8 cellular contexts compared by ENCODE assay signal in the genomic region with DNA sequence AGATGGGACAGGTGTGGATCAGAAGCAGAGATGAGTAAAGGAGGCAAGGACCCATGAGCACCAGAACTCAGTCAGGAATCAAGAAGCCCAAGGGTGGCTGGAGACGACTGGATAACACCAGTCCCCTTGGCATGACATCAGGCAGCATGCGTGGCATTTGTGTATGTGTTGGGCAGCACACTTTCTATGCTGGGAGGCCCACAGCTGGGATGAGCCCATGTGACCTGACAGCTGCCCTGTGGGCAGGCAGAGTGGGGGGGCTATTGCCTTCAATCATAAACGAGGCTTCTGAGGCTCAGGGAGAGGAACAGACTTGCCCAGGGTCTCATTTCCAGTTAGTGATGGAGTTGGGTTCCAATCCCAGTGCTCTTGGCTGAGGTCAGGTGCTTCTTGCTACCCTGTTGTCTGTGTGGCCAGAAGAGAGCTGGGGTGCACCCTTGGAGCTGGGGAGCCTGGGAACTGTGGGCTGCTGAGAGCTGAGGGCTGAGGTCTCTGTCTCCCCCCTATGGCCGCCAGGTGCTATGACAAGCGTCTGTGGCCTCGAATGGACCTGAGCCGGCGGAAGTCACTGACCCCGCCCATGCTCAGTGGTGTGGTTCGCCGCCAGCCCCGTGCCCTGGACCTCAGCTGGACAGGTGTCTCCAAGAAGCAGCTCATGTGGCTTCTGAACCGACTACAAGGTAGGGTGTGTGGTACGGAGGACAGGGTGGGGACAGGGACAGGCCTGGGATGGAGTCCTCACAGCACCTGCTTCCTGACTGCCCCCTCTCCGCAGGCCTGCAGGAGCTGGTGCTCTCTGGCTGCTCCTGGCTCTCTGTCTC. TPM values are rescaled to one million over a fixed set of nuclear protein-coding genes. Genes with fewer than 3 reads are reported as not detected.
DNase-seq lines count a peak whose midpoint lies in the region; ATAC-seq lines count a peak whose summit lies in the region.

No MANE protein-coding gene starts in this region.

- 0 out of 20 replicates have a peak overlapping the region, but pooled peaks of 1 of the 10 experiments have one; percentile 14 for H3K4me3 ChIP-seq in BLaER1 treated with 17β-estradiol and CSF1 and Interleukin-3, amounts not matched to agents 10 nM and 100 nM
- H3K4me3 ChIP-seq in thymus (ENCODE audit: low read length): no peak overlapping the region

- peaks cover 45 to 86% (median 71%) of the 10 kb centered on the region in 11 experiments for H3K36me3 ChIP-seq in BLaER1 treated with 17β-estradiol and CSF1 and Interleukin-3, amounts not matched to agents 10 nM and 100 nM
- peaks cover 14% of the 10 kb centered on the region for H3K36me3 ChIP-seq in thymus (ENCODE audit: control insufficient read depth, insufficient read depth)

- H3K36me3 Mint-ChIP-seq in activated CD8-positive, alpha-beta memory T cell treated with anti-CD3 and anti-CD28 coated beads, Interleukin-2, amount 10 ng/mL, durations not matched to agents 7 days and 5 days: peaks cover 22% of the 10 kb centered on the region
- peaks cover 0 to 10% of the 10 kb centered on the region in 2 donors for H3K36me3 Mint-ChIP-seq in naive B cell

- peak overlapping the region; percentile 69 for H3K4me3 Mint-ChIP-seq in activated CD8-positive, alpha-beta memory T cell treated with anti-CD3 and anti-CD28 coated beads, Interleukin-2, amount 10 ng/mL, durations not matched to agents 7 days and 5 days
- peak overlapping the region in 5 of 8 donors; percentile 29 to 63 (median 38) for H3K4me3 Mint-ChIP-seq in naive B cell

- 33% methylated on average over 15 of the region's 15 CpGs for WGBS in thymus

- H3K27me3 ChIP-seq in BLaER1 treated with 17β-estradiol and CSF1 and Interleukin-3, amounts not matched to agents 10 nM and 100 nM: no peaks in the 10 kb centered on the region
- no peaks in the 10 kb centered on the region for H3K27me3 ChIP-seq in thymus (ENCODE audit: control insufficient read depth, insufficient read depth)

- no peaks in the 10 kb centered on the region for H3K9me3 ChIP-seq in BLaER1 treated with 17β-estradiol and CSF1 and Interleukin-3, amounts not matched to agents 10 nM and 100 nM (replicated peaks in 1 of 11)
- no peaks in the 10 kb centered on the region for H3K9me3 ChIP-seq in thymus (ENCODE audit: control insufficient read depth)

- peaks cover 41% of the 10 kb centered on the region for H3K4me1 Mint-ChIP-seq in activated CD8-positive, alpha-beta memory T cell treated with anti-CD3 and anti-CD28 coated beads, Interleukin-2, amount 10 ng/mL, durations not matched to agents 7 days and 5 days
- peaks cover 21 to 33% (median 25%) of the 10 kb centered on the region in 3 donors for H3K4me1 Mint-ChIP-seq in naive B cell

- H3K27ac ChIP-seq in BLaER1 treated with 17β-estradiol and CSF1 and Interleukin-3, amounts not matched to agents 10 nM and 100 nM: peak overlapping the region in 10 of 11 experiments; percentile 51 to 91 (median 84); a peak in 15 of 22 replicates
- H3K27ac ChIP-seq in epithelial cell of prostate: peak overlapping the region; percentile 94
- peak overlapping the region; percentile 38 for H3K27ac ChIP-seq in thymus (ENCODE audit: low read depth)

- peak; percentile 56 for DNase-seq in NCI-H774 (lab: John Stamatoyannopoulos, UW)
- peak; percentile 86 for DNase-seq in activated CD8-positive, alpha-beta memory T cell treated with anti-CD3 and anti-CD28 coated beads, Interleukin-2, amount 10 ng/mL, durations not matched to agents 7 days and 5 days
- no peak for DNase-seq in epithelial cell of prostate (ENCODE audit: low read depth, low spot score)
- peak; percentile 64 for DNase-seq in naive B cell

- peak overlapping the region; percentile 77 to 95 (median 87) for H3K4me2 ChIP-seq in BLaER1 treated with 17β-estradiol and CSF1 and Interleukin-3, amounts not matched to agents 10 nM and 100 nM

- H3K27me3 Mint-ChIP-seq in activated CD8-positive, alpha-beta memory T cell treated with anti-CD3 and anti-CD28 coated beads, Interleukin-2, amount 10 ng/mL, durations not matched to agents 7 days and 5 days: no peaks in the 10 kb centered on the region
- no peaks in the 10 kb centered on the region for H3K27me3 Mint-ChIP-seq in naive B cell

- H3K9ac ChIP-seq in BLaER1 treated with 17β-estradiol and CSF1 and Interleukin-3, amounts not matched to agents 10 nM and 100 nM: peak overlapping the region; percentile 36 to 81 (median 67); a peak in 18 of 22 replicates

- ATAC-seq in GM18909 (IDR thresholded peaks at IDR 0.05; ENCODE audit: poor library complexity, unreplicated experiment) (peak; percentile 89), HG03159 (IDR thresholded peaks at IDR 0.05; ENCODE audit: unreplicated experiment) (peak; percentile 77), naive B cell (ENCODE audit: low read depth in 2 of 2) (peak; percentile 93 to 96)
- peak; percentile 96 for ATAC-seq in activated CD8-positive, alpha-beta memory T cell treated with anti-CD3 and anti-CD28 coated beads, Interleukin-2, amount 10 ng/mL, durations not matched to agents 7 days and 5 days

- H4K20me1 ChIP-seq in BLaER1 treated with 17β-estradiol and CSF1 and Interleukin-3, amounts not matched to agents 10 nM and 100 nM: peaks cover 0 to 45% (median 26%) of the 10 kb centered on the region in 11 experiments; a peak in 15 of 22 replicates

- H3K4me1 ChIP-seq in BLaER1 treated with 17β-estradiol and CSF1 and Interleukin-3, amounts not matched to agents 10 nM and 100 nM: peaks cover 59 to 62% (median 60%) of the 10 kb centered on the region in 10 experiments
- H3K4me1 ChIP-seq in thymus (ENCODE audit: control insufficient read depth, insufficient read depth, low read length): no peaks in the 10 kb centered on the region

- CTCF ChIA-PET in activated CD8-positive, alpha-beta memory T cell treated with anti-CD3 and anti-CD28 coated beads, Interleukin-2, amount 10 ng/mL, durations not matched to agents 7 days and 5 days (lab: Charles Lee): interaction anchor here (0.6 to 5.2 kb wide), 42 partner anchors 9 to 1167 kb away, joined by 3 to 68 read pairs (median 4); a partner anchor contains a TSS

- H3K9me3 Mint-ChIP-seq in activated CD8-positive, alpha-beta memory T cell treated with anti-CD3 and anti-CD28 coated beads, Interleukin-2, amount 10 ng/mL, durations not matched to agents 7 days and 5 days (ENCODE audit: low read depth): no peaks in the 10 kb centered on the region
- H3K9me3 Mint-ChIP-seq in naive B cell: no peaks in the 10 kb centered on the region

- peak overlapping the region; percentile 80 for H3K27ac Mint-ChIP-seq in activated CD8-positive, alpha-beta memory T cell treated with anti-CD3 and anti-CD28 coated beads, Interleukin-2, amount 10 ng/mL, durations not matched to agents 7 days and 5 days
- peak overlapping the region in 2 of 6 donors; percentile 56 to 78 for H3K27ac Mint-ChIP-seq in naive B cell

RNA-seq across cellular contexts. Expression of a gene that starts 7.1 kb away (rescaled TPM):
- 10 to 100 TPM; 19.5 to 20.5 TPM for total RNA-seq in activated CD8-positive, alpha-beta memory T cell treated with anti-CD3 and anti-CD28 coated beads, Interleukin-2, amount 10 ng/mL, durations not matched to agents 7 days and 5 days
- polyA plus RNA-seq in naive B cell (ENCODE audit: low read depth in 6 of 6) (10 to 100 TPM; 65.8 to 83.4 (median 78.3) TPM), thymus (26.4 TPM)

RNA-seq across cellular contexts. Expression of a gene that starts 15.7 kb away (rescaled TPM):
- total RNA-seq in activated CD8-positive, alpha-beta memory T cell treated with anti-CD3 and anti-CD28 coated beads, Interleukin-2, amount 10 ng/mL, durations not matched to agents 7 days and 5 days: 10 to 100 TPM; 23.9 to 26.4 TPM
- 1 to 10 TPM in 2 of 6 donors, under 1 TPM in 3, not detected in 1; 0.69 to 2.8 (median 0.85) TPM for polyA plus RNA-seq in naive B cell (ENCODE audit: low read depth in 6 of 6)
- polyA plus RNA-seq in thymus: 13.1 TPM

RNA-seq across cellular contexts. Expression of a gene that starts 18.4 kb away (rescaled TPM):
- 10 to 100 TPM; 26.1 to 29.2 TPM for total RNA-seq in activated CD8-positive, alpha-beta memory T cell treated with anti-CD3 and anti-CD28 coated beads, Interleukin-2, amount 10 ng/mL, durations not matched to agents 7 days and 5 days
- polyA plus RNA-seq in naive B cell (ENCODE audit: low read depth in 6 of 6) (under 1 TPM in 4 of 6 donors, not detected in 2; 0.21 to 0.48 (median 0.27) TPM), thymus (17.0 TPM)

RNA-seq across cellular contexts. Expression of a gene that starts 43.2 kb away (rescaled TPM):
- 1 to 10 TPM; 6.6 to 9.7 TPM for total RNA-seq in activated CD8-positive, alpha-beta memory T cell treated with anti-CD3 and anti-CD28 coated beads, Interleukin-2, amount 10 ng/mL, durations not matched to agents 7 days and 5 days
- polyA plus RNA-seq in naive B cell (ENCODE audit: low read depth in 6 of 6) (not detected), thymus (8.4 TPM)

RNA-seq across cellular contexts. Expression of a gene that starts 45.4 kb away (rescaled TPM):
- under 1 TPM; 0.35 to 0.47 TPM for total RNA-seq in activated CD8-positive, alpha-beta memory T cell treated with anti-CD3 and anti-CD28 coated beads, Interleukin-2, amount 10 ng/mL, durations not matched to agents 7 days and 5 days
- polyA plus RNA-seq in naive B cell (ENCODE audit: low read depth in 6 of 6) (under 1 TPM in 3 of 6 donors, not detected in 3; 0.40 to 0.67 (median 0.47) TPM), thymus (3.8 TPM)

Comparison
In these comparisons a context has a peak if more than half of its experiments do, and no peak if none do; other contexts are left out.
1. H3K27ac ChIP-seq: peak in every context shown above with its lines; median percentile 94 in epithelial cell of prostate; 84 in BLaER1 treated with 17β-estradiol and CSF1 and Interleukin-3, amounts not matched to agents 10 nM and 100 nM; 38 in thymus.
2. RNA of a gene that starts 18.4 kb away (polyA plus RNA-seq): 17.0 TPM in thymus (single experiment); 0.21 to 0.48 TPM in naive B cell; every median in the first group is over 10 times any median in the second.
3. Peak in every context shown above with its lines, with median percentiles within 50 percentile points of each other: ATAC-seq.